17 cellular contexts compared by ENCODE assay signal in the genomic region with DNA sequence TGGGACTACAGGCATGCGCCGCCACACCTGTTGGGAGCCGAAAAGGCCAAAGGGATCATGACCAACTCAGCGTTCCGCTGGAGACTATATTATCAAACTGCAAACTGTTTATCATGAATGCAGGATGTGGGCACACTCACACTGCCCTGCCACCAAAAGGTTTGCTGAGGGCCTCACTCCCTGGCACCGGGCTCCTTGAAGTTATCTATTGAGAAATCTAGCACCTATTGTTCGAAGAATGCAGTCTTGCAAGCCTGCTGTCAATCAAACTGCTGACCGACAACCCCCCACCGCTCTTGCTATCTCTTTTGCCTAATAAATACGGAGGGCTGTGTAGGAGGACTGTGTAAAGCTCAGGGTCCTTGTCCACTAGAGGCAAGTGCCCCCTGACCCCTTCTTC.
"Had no signal": no experiment of that assay in that cellular context is flagged by ENCODE, and none has a peak within 500 bp of the region (broad histone marks: within the 10 kb centered on the region; RNA-seq: fewer than 3 reads in every experiment).

No MANE protein-coding gene starts in this region.

- H3K4me1 ChIP-seq: breast epithelium, foreskin keratinocyte had no signal

- H3K27ac Mint-ChIP-seq: activated naive CD8-positive, alpha-beta T cell treated with anti-CD3 and anti-CD28 coated beads for 36 hours; mesothelial cell of epicardium; stimulated activated naive B cell treated with anti-CD40 and anti-IgM and Interleukin-4, amounts not matched to agents 10 μg/mL and 1 μg/mL and 100 μg/mL, for 72 hours; T-helper 1 cell treated with Interleukin-12 subunit alpha and Interleukin-12 subunit beta and Interleukin-4 antibody, amounts not matched to agents 30 μg/mL and 1 μg/mL, for 36 hours; WTC11 had no signal

- H3K4me2 ChIP-seq: smooth muscle cell had no signal

- H3K36me3 Mint-ChIP-seq: naive thymus-derived CD8-positive, alpha-beta T cell; stimulated activated naive B cell treated with anti-CD40 and anti-IgM and Interleukin-4, amounts not matched to agents 10 μg/mL and 1 μg/mL and 100 μg/mL, for 72 hours; WTC11 had no signal

- DNase-seq: activated naive CD8-positive, alpha-beta T cell treated with anti-CD3 and anti-CD28 coated beads for 36 hours; activated T-cell treated with anti-CD3 and anti-CD28 coated beads, Interleukin-2, amount 50 U/mL, for 1 hour; foreskin keratinocyte; left ventricle myocardium inferior; naive thymus-derived CD8-positive, alpha-beta T cell; occipital lobe; posterior cingulate gyrus; sigmoid colon; stimulated activated CD4-positive, alpha-beta T cell treated with anti-CD3 and anti-CD28 coated beads, Interleukin-15, amount 100 ng/mL, for 24 hours; stimulated activated CD8-positive, alpha-beta memory T cell treated with anti-CD3 and anti-CD28 coated beads, Interleukin-4, amount 100 ng/mL, for 48 hours; stimulated activated naive B cell treated with anti-CD40 and anti-IgM and Interleukin-4, amounts not matched to agents 10 μg/mL and 1 μg/mL and 100 μg/mL, for 72 hours; T1000 had no signal

- ATAC-seq: foreskin keratinocyte; naive thymus-derived CD8-positive, alpha-beta T cell; stimulated activated naive B cell treated with anti-CD40 and anti-IgM and Interleukin-4, amounts not matched to agents 10 μg/mL and 1 μg/mL and 100 μg/mL, for 72 hours; WTC11 had no signal

- H3K9me3 Mint-ChIP-seq: naive thymus-derived CD8-positive, alpha-beta T cell; stimulated activated naive B cell treated with anti-CD40 and anti-IgM and Interleukin-4, amounts not matched to agents 10 μg/mL and 1 μg/mL and 100 μg/mL, for 72 hours had no signal

- H3K9me3 ChIP-seq: breast epithelium, left ventricle myocardium inferior, sigmoid colon had no signal

- H3K4me3 ChIP-seq: breast epithelium, left ventricle myocardium inferior, sigmoid colon, smooth muscle cell had no signal

- H3K27ac ChIP-seq: breast epithelium, foreskin keratinocyte, left ventricle myocardium inferior, sigmoid colon had no signal

- H3K27me3 ChIP-seq: breast epithelium, foreskin keratinocyte, sigmoid colon had no signal

- H3K27me3 Mint-ChIP-seq: activated naive CD8-positive, alpha-beta T cell treated with anti-CD3 and anti-CD28 coated beads for 36 hours; naive thymus-derived CD8-positive, alpha-beta T cell; stimulated activated naive B cell treated with anti-CD40 and anti-IgM and Interleukin-4, amounts not matched to agents 10 μg/mL and 1 μg/mL and 100 μg/mL, for 72 hours had no signal

- H3K36me3 ChIP-seq: breast epithelium, left ventricle myocardium inferior, sigmoid colon had no signal

- H3K4me3 Mint-ChIP-seq: activated naive CD8-positive, alpha-beta T cell treated with anti-CD3 and anti-CD28 coated beads for 36 hours; mesothelial cell of epicardium; stimulated activated naive B cell treated with anti-CD40 and anti-IgM and Interleukin-4, amounts not matched to agents 10 μg/mL and 1 μg/mL and 100 μg/mL, for 72 hours; T-helper 1 cell treated with Interleukin-12 subunit alpha and Interleukin-12 subunit beta and Interleukin-4 antibody, amounts not matched to agents 30 μg/mL and 1 μg/mL, for 36 hours; WTC11 had no signal
